ENCODE assay signal across 2 cellular contexts in the genomic region with DNA sequence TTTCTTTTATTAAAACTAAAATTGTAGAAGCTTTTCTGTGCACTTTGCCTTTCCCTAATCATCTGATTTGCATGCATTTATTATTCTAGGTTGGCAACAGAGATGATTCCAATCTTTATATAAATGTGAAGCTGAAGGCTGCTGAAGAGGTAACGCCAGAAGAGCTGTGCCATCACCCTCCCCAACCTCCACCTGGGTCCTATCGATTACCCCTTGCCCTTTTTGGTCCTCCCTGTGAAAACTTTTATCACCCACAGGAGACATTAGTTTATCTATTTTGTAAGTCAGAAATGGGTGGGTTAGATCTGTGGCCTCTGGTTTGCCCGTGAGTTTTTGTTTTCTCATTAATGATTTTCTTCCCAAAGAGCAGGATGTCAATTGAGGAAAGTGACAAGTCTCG.
TF ChIP-seq lines count a peak whose summit lies in the region.

No MANE protein-coding gene starts in this region.

TF ChIP-seq in GM23338, 12 proteins besides CTCF, POLR2A, EP300 and RAD21:
- TF ChIP-seq, protein P1, sequence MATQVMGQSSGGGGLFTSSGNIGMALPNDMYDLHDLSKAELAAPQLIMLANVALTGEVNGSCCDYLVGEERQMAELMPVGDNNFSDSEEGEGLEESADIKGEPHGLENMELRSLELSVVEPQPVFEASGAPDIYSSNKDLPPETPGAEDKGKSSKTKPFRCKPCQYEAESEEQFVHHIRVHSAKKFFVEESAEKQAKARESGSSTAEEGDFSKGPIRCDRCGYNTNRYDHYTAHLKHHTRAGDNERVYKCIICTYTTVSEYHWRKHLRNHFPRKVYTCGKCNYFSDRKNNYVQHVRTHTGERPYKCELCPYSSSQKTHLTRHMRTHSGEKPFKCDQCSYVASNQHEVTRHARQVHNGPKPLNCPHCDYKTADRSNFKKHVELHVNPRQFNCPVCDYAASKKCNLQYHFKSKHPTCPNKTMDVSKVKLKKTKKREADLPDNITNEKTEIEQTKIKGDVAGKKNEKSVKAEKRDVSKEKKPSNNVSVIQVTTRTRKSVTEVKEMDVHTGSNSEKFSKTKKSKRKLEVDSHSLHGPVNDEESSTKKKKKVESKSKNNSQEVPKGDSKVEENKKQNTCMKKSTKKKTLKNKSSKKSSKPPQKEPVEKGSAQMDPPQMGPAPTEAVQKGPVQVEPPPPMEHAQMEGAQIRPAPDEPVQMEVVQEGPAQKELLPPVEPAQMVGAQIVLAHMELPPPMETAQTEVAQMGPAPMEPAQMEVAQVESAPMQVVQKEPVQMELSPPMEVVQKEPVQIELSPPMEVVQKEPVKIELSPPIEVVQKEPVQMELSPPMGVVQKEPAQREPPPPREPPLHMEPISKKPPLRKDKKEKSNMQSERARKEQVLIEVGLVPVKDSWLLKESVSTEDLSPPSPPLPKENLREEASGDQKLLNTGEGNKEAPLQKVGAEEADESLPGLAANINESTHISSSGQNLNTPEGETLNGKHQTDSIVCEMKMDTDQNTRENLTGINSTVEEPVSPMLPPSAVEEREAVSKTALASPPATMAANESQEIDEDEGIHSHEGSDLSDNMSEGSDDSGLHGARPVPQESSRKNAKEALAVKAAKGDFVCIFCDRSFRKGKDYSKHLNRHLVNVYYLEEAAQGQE (IDR thresholded peaks at IDR 0.05; ENCODE audit: unreplicated experiment) = no peak
- TF ChIP-seq ZNF331 (CRISPR knock-in tag; IDR thresholded peaks at IDR 0.05; ENCODE audit: low read depth) (no peak), CREB1 (CRISPR knock-in tag; IDR thresholded peaks at IDR 0.05; ENCODE audit: low read depth) (no peak)
TF ChIP-seq in GM23338: peak in this region for 0.

TF ChIP-seq in WTC11, 78 proteins besides CTCF, POLR2A, EP300 and RAD21 (continued from another document):
- TF ChIP-seq, protein P2, sequence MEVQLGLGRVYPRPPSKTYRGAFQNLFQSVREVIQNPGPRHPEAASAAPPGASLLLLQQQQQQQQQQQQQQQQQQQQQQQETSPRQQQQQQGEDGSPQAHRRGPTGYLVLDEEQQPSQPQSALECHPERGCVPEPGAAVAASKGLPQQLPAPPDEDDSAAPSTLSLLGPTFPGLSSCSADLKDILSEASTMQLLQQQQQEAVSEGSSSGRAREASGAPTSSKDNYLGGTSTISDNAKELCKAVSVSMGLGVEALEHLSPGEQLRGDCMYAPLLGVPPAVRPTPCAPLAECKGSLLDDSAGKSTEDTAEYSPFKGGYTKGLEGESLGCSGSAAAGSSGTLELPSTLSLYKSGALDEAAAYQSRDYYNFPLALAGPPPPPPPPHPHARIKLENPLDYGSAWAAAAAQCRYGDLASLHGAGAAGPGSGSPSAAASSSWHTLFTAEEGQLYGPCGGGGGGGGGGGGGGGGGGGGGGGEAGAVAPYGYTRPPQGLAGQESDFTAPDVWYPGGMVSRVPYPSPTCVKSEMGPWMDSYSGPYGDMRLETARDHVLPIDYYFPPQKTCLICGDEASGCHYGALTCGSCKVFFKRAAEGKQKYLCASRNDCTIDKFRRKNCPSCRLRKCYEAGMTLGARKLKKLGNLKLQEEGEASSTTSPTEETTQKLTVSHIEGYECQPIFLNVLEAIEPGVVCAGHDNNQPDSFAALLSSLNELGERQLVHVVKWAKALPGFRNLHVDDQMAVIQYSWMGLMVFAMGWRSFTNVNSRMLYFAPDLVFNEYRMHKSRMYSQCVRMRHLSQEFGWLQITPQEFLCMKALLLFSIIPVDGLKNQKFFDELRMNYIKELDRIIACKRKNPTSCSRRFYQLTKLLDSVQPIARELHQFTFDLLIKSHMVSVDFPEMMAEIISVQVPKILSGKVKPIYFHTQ (CRISPR knock-in tag; IDR thresholded peaks at IDR 0.05) = no peak
- TF ChIP-seq KAT7 (CRISPR knock-in tag; IDR thresholded peaks at IDR 0.05; ENCODE audit: borderline replicate concordance) (no peak), NFE2L1 (CRISPR knock-in tag; IDR thresholded peaks at IDR 0.05) (no peak), PRRX2 (CRISPR knock-in tag; IDR thresholded peaks at IDR 0.05) (no peak), ETV6 (CRISPR knock-in tag; IDR thresholded peaks at IDR 0.05) (no peak)
- TF ChIP-seq, protein P3, sequence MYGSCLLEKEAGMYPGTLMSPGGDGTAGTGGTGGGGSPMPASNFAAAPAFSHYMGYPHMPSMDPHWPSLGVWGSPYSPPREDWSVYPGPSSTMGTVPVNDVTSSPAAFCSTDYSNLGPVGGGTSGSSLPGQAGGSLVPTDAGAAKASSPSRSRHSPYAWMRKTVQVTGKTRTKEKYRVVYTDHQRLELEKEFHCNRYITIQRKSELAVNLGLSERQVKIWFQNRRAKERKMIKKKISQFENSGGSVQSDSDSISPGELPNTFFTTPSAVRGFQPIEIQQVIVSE (CRISPR knock-in tag; IDR thresholded peaks at IDR 0.05; ENCODE audit: borderline replicate concordance) = no peak
- TF ChIP-seq, protein P4, sequence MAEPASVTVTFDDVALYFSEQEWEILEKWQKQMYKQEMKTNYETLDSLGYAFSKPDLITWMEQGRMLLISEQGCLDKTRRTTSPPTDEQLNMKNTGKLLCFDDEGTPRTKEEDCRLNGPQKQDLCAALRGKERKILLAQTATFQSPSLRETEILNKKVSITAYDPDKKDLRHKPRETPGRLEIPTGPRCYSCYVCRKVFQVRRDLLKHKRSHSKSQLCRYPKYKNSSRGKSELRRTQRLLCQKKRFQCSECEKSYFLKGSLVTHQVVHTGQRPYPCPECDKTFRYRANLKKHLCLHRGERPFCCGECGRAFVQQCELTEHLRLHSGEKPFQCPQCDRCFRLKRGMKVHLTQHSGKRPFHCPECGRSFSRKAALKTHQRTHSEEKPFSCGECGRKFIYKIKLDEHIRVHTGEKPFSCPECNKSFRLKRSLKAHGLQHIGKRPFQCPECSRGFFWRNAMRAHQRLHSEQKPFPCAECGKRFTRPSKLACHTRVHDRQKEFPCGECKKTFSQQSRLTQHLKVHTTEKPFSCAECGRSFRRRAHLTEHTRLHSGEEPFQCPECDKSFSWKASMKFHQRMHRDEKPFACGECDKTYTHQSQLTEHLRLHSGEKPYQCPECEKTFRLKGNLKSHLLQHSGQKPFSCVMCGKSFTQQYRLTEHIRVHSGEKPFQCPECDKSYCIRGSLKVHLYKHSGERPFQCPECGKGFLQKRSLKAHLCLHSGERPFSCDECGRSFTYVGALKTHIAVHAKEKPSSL (CRISPR knock-in tag; conservative IDR thresholded peaks at IDR 0.05) = no peak
- TF ChIP-seq, protein P5, sequence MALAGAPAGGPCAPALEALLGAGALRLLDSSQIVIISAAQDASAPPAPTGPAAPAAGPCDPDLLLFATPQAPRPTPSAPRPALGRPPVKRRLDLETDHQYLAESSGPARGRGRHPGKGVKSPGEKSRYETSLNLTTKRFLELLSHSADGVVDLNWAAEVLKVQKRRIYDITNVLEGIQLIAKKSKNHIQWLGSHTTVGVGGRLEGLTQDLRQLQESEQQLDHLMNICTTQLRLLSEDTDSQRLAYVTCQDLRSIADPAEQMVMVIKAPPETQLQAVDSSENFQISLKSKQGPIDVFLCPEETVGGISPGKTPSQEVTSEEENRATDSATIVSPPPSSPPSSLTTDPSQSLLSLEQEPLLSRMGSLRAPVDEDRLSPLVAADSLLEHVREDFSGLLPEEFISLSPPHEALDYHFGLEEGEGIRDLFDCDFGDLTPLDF (CRISPR knock-in tag; IDR thresholded peaks at IDR 0.05) = no peak
